In genomic region chr2:109128048-109128465, GRCh38 we compare ENCODE assay signal across 8 cellular contexts. TPM values are rescaled to one million over a fixed set of nuclear protein-coding genes. Genes with fewer than 3 reads are reported as not detected.
DNase-seq lines count a peak whose midpoint lies in the region; ATAC-seq and TF ChIP-seq lines count a peak whose summit lies in the region.

No MANE protein-coding gene starts in this region.

- H3K27me3 ChIP-seq in MM.1S (replicated peaks; ENCODE audit: insufficient read depth, low read length) (no peaks in the 10 kb centered on the region), testis (no peaks in the 10 kb centered on the region)

- peak overlapping the region; percentile 87 for H2AFZ ChIP-seq in MM.1S (ENCODE audit: low read length)

- H3K9me3 ChIP-seq in MM.1S (replicated peaks; ENCODE audit: insufficient read depth, low read length), result no peaks in the 10 kb centered on the region
- no peaks in the 10 kb centered on the region for H3K9me3 ChIP-seq in testis

- peaks cover 25% of the 10 kb centered on the region for H3K4me1 Mint-ChIP-seq in activated naive CD8-positive, alpha-beta T cell treated with anti-CD3 and anti-CD28 coated beads for 36 hours

- H3K36me3 ChIP-seq in MM.1S (replicated peaks; ENCODE audit: insufficient read depth, low read length) (no peaks in the 10 kb centered on the region), testis (ENCODE audit: low read depth, missing control alignments) (no peaks in the 10 kb centered on the region)

- peak; percentile 80 for DNase-seq in A172 (ENCODE audit: low spot score)
- peak; percentile 79 for DNase-seq in MM.1S
- DNase-seq in activated naive CD8-positive, alpha-beta T cell treated with anti-CD3 and anti-CD28 coated beads for 36 hours, result peak; percentile 78
- DNase-seq in Right ventricle myocardium inferior (ENCODE audit: missing footprints), result peak; percentile 89
- peak; percentile 47 for DNase-seq in omental fat pad (ENCODE audit: low spot score)
- peak; percentile 87 for DNase-seq in testis

- H3K4me1 ChIP-seq in MM.1S (ENCODE audit: low read length) (peaks cover 16% of the 10 kb centered on the region; the same call in 1 of the 2 replicates), testis (peaks cover 3% of the 10 kb centered on the region)

- H4K20me1 ChIP-seq in MM.1S (ENCODE audit: insufficient read depth, low read length), result no peaks in the 10 kb centered on the region

- intact Hi-C loops in Right ventricle myocardium inferior (cut with DNase I), result loop anchor here (1.0 to 5.0 kb wide), 5 partner anchors 73 to 382 kb away; no protein-coding TSS in a partner anchor
- intact Hi-C loops in testis (cut with DNase I; ENCODE audit: low total_unique reads), result no loop called here

- ATAC-seq in GM18907 (IDR thresholded peaks at IDR 0.05; ENCODE audit: unreplicated experiment), result peak; percentile 49
- ATAC-seq in SK-N-SH treated with all-trans-retinoic acid at 6 μM for 48 hours, result peak; percentile 76
- ATAC-seq in Right ventricle myocardium inferior, result peak; percentile 87
- ATAC-seq in omental fat pad (ENCODE audit: low FRiP score), result peak; percentile 87

- WGBS in testis, 2 donors, result 0 to 5% methylated on average over 15 to 44 of the region's 46 CpGs

- TF ChIP-seq POLR2A in testis (IDR thresholded peaks at IDR 0.05), result no peak

- H3K36me3 Mint-ChIP-seq in activated naive CD8-positive, alpha-beta T cell treated with anti-CD3 and anti-CD28 coated beads for 36 hours, result peaks cover 2% of the 10 kb centered on the region

- peaks cover 46% of the 10 kb centered on the region for H3K79me2 ChIP-seq in MM.1S (ENCODE audit: low read length)

- H3K27ac Mint-ChIP-seq in activated naive CD8-positive, alpha-beta T cell treated with anti-CD3 and anti-CD28 coated beads for 36 hours, result peak overlapping the region; percentile 38

- H3K9ac ChIP-seq in MM.1S (ENCODE audit: low read length), result peak overlapping the region; percentile 79

- H3F3A ChIP-seq in MM.1S (ENCODE audit: insufficient read depth, low read length), result peaks cover 7% of the 10 kb centered on the region; the same call in 1 of the 2 replicates

- peaks cover 4% of the 10 kb centered on the region for H3K27me3 Mint-ChIP-seq in activated naive CD8-positive, alpha-beta T cell treated with anti-CD3 and anti-CD28 coated beads for 36 hours

- peak overlapping the region; percentile 89 for H3K4me2 ChIP-seq in MM.1S (ENCODE audit: low read depth, low read length)

- TF ChIP-seq CTCF in MM.1S (IDR thresholded peaks at IDR 0.05; ENCODE audit: low read length) (peak; percentile 87), omental fat pad (IDR thresholded peaks at IDR 0.05) (peak in 2 of 3 donors; percentile 61 to 79), testis (IDR thresholded peaks at IDR 0.05) (peak; percentile 85 to 88 (median 86))

- H3K4me3 ChIP-seq in MM.1S (ENCODE audit: low read length) (peak overlapping the region; percentile 90), testis (peak overlapping the region; percentile 65 to 68)

- no peaks in the 10 kb centered on the region for H3K9me3 Mint-ChIP-seq in activated naive CD8-positive, alpha-beta T cell treated with anti-CD3 and anti-CD28 coated beads for 36 hours

- peak overlapping the region; percentile 78 for H3K4me3 Mint-ChIP-seq in activated naive CD8-positive, alpha-beta T cell treated with anti-CD3 and anti-CD28 coated beads for 36 hours

- H3K27ac ChIP-seq in MM.1S (ENCODE audit: low read length) (peak overlapping the region; percentile 15; the same call in 1 of the 2 replicates), testis (peak overlapping the region; percentile 59 to 78)

- H3K9me2 ChIP-seq in MM.1S (replicated peaks; ENCODE audit: insufficient read depth, low read length), result no peaks in the 10 kb centered on the region

TF ChIP-seq in SK-N-SH treated with all-trans-retinoic acid at 6 μM for 48 hours, 23 proteins besides CTCF, POLR2A, EP300 and RAD21:
- no peak for TF ChIP-seq BACH2 (CRISPR knock-in tag; IDR thresholded peaks at IDR 0.05; ENCODE audit: borderline replicate concordance)
- no peak for TF ChIP-seq PPARA (CRISPR knock-in tag; IDR thresholded peaks at IDR 0.05; ENCODE audit: borderline replicate concordance)

RNA-seq across cellular contexts. Expression of gene SH3RF3, which starts 0.9 kb away (rescaled TPM):
- total RNA-seq in A172 (2014; rRNA removed; shearing (Covaris generic)), result 2.1 and 3.6 TPM in 2 replicates
- total RNA-seq in activated naive CD8-positive, alpha-beta T cell treated with anti-CD3 and anti-CD28 coated beads for 36 hours, result 1 to 10 TPM; 2.2 to 2.5 TPM
- total RNA-seq in Right ventricle myocardium inferior (8.0 TPM), omental fat pad (10 to 100 TPM in 2 of 4 donors, 1 to 10 TPM in 2; 6.5 to 16.6 (median 8.6) TPM), testis (10 to 100 TPM; 16.5 to 20.1 TPM)
- polyA plus RNA-seq in testis (ENCODE audit: insufficient read depth, low read depth, low replicate concordance), result 9.3 TPM

Comparison
In these comparisons a context has a peak if more than half of its experiments do, and no peak if none do; other contexts are left out.
1. Peak in every context shown above with its lines: DNase-seq, ATAC-seq, H3K4me3 ChIP-seq and H3K27ac ChIP-seq.